Comparison of ENCODE assay signal across 11 cellular contexts in genomic region chrX:20212486-20213089, GRCh38. TPM values are rescaled to one million over a fixed set of nuclear protein-coding genes. Genes with fewer than 3 reads are reported as not detected.
A peak's percentile ranks its signal among the peaks of the same experiment; 100 is the strongest.
DNase-seq lines count a peak whose midpoint lies in the region; ATAC-seq, FAIRE-seq and TF ChIP-seq lines count a peak whose summit lies in the region.
"Had no signal": no experiment of that assay in that cellular context is flagged by ENCODE, and none has a peak within 500 bp of the region (broad histone marks: within the 10 kb centered on the region; RNA-seq: fewer than 3 reads in every experiment).

No MANE protein-coding gene starts in this region.

- no peak for TF ChIP-seq POLR2A in HepG2 (IDR thresholded peaks at IDR 0.05; ENCODE audit: insufficient read depth in 1 of 2, low read depth in 2 of 2, low read length in 2 of 2)

- H4K20me1 ChIP-seq in HepG2 (ENCODE audit: insufficient read depth, low read length), result peaks cover 46% of the 10 kb centered on the region

- intact Hi-C loops in HepG2 (cut with micrococcal nuclease; ENCODE audit: unreplicated experiment) (no loop called here), pancreas (cut with DNase I) (no loop called here)

- H3K9ac ChIP-seq in HepG2 (ENCODE audit: insufficient read depth, low read depth, low read length), result no peak overlapping the region

- POLR2A ChIA-PET in HepG2 (lab: Yijun Ruan, JAX), result interaction anchor here (0.9 kb wide), 1 partner anchor 227 kb away, joined by 4 read pairs; no protein-coding TSS in a partner anchor

- H3K27me3 ChIP-seq in HepG2 (ENCODE audit: control insufficient read depth in 1 of 2, insufficient read depth in 2 of 2, low read length in 2 of 2) (no peaks in the 10 kb centered on the region), pancreas (no peaks in the 10 kb centered on the region)

- no peaks in the 10 kb centered on the region for H3K9me3 ChIP-seq in HepG2 (ENCODE audit: low read length)
- no peaks in the 10 kb centered on the region for H3K9me3 ChIP-seq in pancreas

- TF ChIP-seq CTCF in HepG2 (CRISPR knock-in tag; IDR thresholded peaks at IDR 0.05) (no peak), pancreas (IDR thresholded peaks at IDR 0.05) (no peak)

- no TSS peak for BruUV-seq in HepG2 (replicated peaks; lab: Mats Ljungman, UMichigan)

- WGBS in HepG2 (ENCODE audit: low lambda C conversion rate), result 89% methylated on average over 5 of the region's 6 CpGs
- 79 to 94% methylated on average over 6 of the region's 6 CpGs for WGBS in pancreas, 2 donors

- no peak for DNase-seq in HepG2 (ENCODE audit: low spot score)
- no peak for DNase-seq in activated effector memory CD4-positive, alpha-beta T cell treated with anti-CD3 and anti-CD28 coated beads, Interleukin-2, amount 50 U/mL, for 16 hours
- no peak for DNase-seq in pancreas
- no peak for DNase-seq in DMS153 treated with DMSO at 0.1 percent for 48 hours (lab: John Stamatoyannopoulos, UW; ENCODE audit: unreplicated experiment)
- DNase-seq: DND-41, GOT3, NCI-H774, SW 1271 had no signal

- H3K36me3 ChIP-seq in HepG2 (replicated peaks in 1 of 2; ENCODE audit: control insufficient read depth in 1 of 2, insufficient read depth in 2 of 2, low read length in 2 of 2), result peaks cover 5 to 13% of the 10 kb centered on the region in 2 experiments; a peak in 4 of 5 replicates
- no peaks in the 10 kb centered on the region for H3K36me3 ChIP-seq in pancreas

- in situ Hi-C loops in HepG2 (cut with HindIII; ENCODE audit: extremely low pct_ligation_motif_present, low pct_unique_long_range_greater_than_20kb), result no loop called here

- H3K4me2 ChIP-seq in HepG2 (ENCODE audit: low read depth, low read length), result peak overlapping the region; percentile 18; the same call in 1 of the 2 replicates

- CTCF ChIA-PET in HepG2 (lab: Yijun Ruan, JAX; ENCODE audit: low intra/inter-chr PET ratio, low total read pairs), result no interaction called here

- H2AFZ ChIP-seq in HepG2 (ENCODE audit: low read length), result no peak overlapping the region

- peak overlapping the region; percentile 61 for H3K27ac ChIP-seq in HepG2 (ENCODE audit: extremely low read length, insufficient read depth, low read length)
- H3K27ac ChIP-seq in pancreas, result no peak overlapping the region

- no peak for TF ChIP-seq RAD21 in HepG2 (CRISPR knock-in tag; IDR thresholded peaks at IDR 0.05)

- H3K4me3 ChIP-seq in HepG2 (replicated peaks in 1 of 3; ENCODE audit: insufficient read depth in 1 of 3, low read depth in 2 of 3, low read length in 3 of 3) (no peak overlapping the region), pancreas (no peak overlapping the region)

- FAIRE-seq in HepG2 (lab: Jason Lieb, UNC) (no peak), pancreas (lab: Jason Lieb, UNC) (no peak)

- peak; percentile 87 for ATAC-seq in GM18907 (IDR thresholded peaks at IDR 0.05; ENCODE audit: unreplicated experiment)
- ATAC-seq in GM21528 (IDR thresholded peaks at IDR 0.05; ENCODE audit: low FRiP score, unreplicated experiment), result peak; percentile 85
- ATAC-seq in HG03108 (IDR thresholded peaks at IDR 0.05; ENCODE audit: unreplicated experiment), result peak; percentile 88
- peak; percentile 34 for ATAC-seq in HepG2
- ATAC-seq in pancreas, result no peak

- TF ChIP-seq EP300 in HepG2 (IDR thresholded peaks at IDR 0.05; ENCODE audit: low read depth in 2 of 2, low read length in 2 of 2) (no peak), HepG2 (CRISPR knock-in tag; IDR thresholded peaks at IDR 0.05; ENCODE audit: borderline replicate concordance) (no peak)

- H3K4me1 ChIP-seq in HepG2 (ENCODE audit: insufficient read depth, low read length), result peaks cover 94% of the 10 kb centered on the region
- peaks cover 0 to 3% (median 2%) of the 10 kb centered on the region in 3 donors for H3K4me1 ChIP-seq in pancreas

- peaks cover 82% of the 10 kb centered on the region for H3K79me2 ChIP-seq in HepG2 (ENCODE audit: insufficient read depth, low read length)

TF ChIP-seq in HepG2, 621 proteins besides CTCF, POLR2A, EP300 and RAD21:
- TF ChIP-seq ZNF121 (CRISPR knock-in tag; IDR thresholded peaks at IDR 0.05) (peak; percentile 91), ZNF232 (CRISPR knock-in tag; IDR thresholded peaks at IDR 0.05; ENCODE audit: borderline replicate concordance) (no peak), SALL1 (CRISPR knock-in tag; IDR thresholded peaks at IDR 0.05) (0 out of 2 replicates have a peak, but pooled peaks have one; percentile 1)

RNA-seq across cellular contexts. Expression of gene RPS6KA3, which starts 54.1 kb away (rescaled TPM):
- total RNA-seq in HepG2 (2016; rRNA removed; fragmentation: Illumina TruSeq; extraction: Trizol), result 357 and 581 TPM in 2 replicates
- 39.1 and 45.2 TPM in 2 replicates for total RNA-seq in HepG2 (2016; cell fraction: cytosol; rRNA removed; fragmentation: Illumina TruSeq; extraction: Trizol; ENCODE audit: low read depth)
- total RNA-seq in HepG2 (2016; cell fraction: insoluble cytoplasmic fraction; rRNA removed; fragmentation: Illumina TruSeq; extraction: Trizol), result 349 and 590 TPM in 2 replicates
- 147 and 153 TPM in 2 replicates for total RNA-seq in HepG2 (2016; cell fraction: membrane; rRNA removed; fragmentation: Illumina TruSeq; extraction: Trizol)
- total RNA-seq in HepG2 (2016; cell fraction: nucleus; rRNA removed; fragmentation: Illumina TruSeq; extraction: Trizol), result 192 and 216 TPM in 2 replicates
- 227 and 314 TPM in 2 replicates for polyA plus RNA-seq in HepG2 (2011; rRNA removed)
- 147 and 185 TPM in 2 replicates for polyA plus RNA-seq in HepG2 (2011; cell fraction: cytosol; rRNA removed)
- polyA plus RNA-seq in HepG2 (2011; cell fraction: nucleus; rRNA removed), result 92.7 and 110 TPM in 2 replicates
- 161 and 256 TPM in 2 replicates for polyA plus RNA-seq in HepG2 (2012)
- 11.1 and 12.4 TPM in 2 replicates for polyA plus RNA-seq in HepG2 (2016; cell fraction: cytosol; fragmentation: Illumina TruSeq; extraction: Trizol; ENCODE audit: low read depth)
- polyA plus RNA-seq in HepG2 (2016; cell fraction: insoluble cytoplasmic fraction; fragmentation: Illumina TruSeq; extraction: Trizol; ENCODE audit: low read depth), result 353 and 377 TPM in 2 replicates
- 48.9 and 49.3 TPM in 2 replicates for polyA plus RNA-seq in HepG2 (2016; cell fraction: membrane; fragmentation: Illumina TruSeq; extraction: Trizol; ENCODE audit: low read depth)
- 170 and 191 TPM in 2 replicates for polyA plus RNA-seq in HepG2 (2016; cell fraction: nucleus; fragmentation: Illumina TruSeq; extraction: Trizol; ENCODE audit: insufficient read depth, low read depth)
- 81.9 and 319 TPM in 2 replicates for polyA minus RNA-seq in HepG2 (2011; rRNA and poly(A)+ RNA removed; ENCODE audit: low replicate concordance)
- polyA minus RNA-seq in HepG2 (2011; cell fraction: cytosol; rRNA and poly(A)+ RNA removed), result 374 and 443 TPM in 2 replicates
- polyA minus RNA-seq in HepG2 (2011; cell fraction: nucleus; rRNA and poly(A)+ RNA removed), result 200 and 259 TPM in 2 replicates
- total RNA-seq in pancreas, result 10 to 100 TPM; 15.0 to 29.8 (median 18.9) TPM
- 10 to 100 TPM in 1 of 2 donors, 1 to 10 TPM in 1; 4.8 to 15.0 TPM for polyA plus RNA-seq in pancreas

Comparison
In these comparisons a context has a peak if more than half of its experiments do, and no peak if none do; other contexts are left out.
1. ATAC-seq: peak in GM18907 (single experiment), GM21528 (single experiment), HG03108 (single experiment) and HepG2 (single experiment); none in pancreas (0 of 4).